Comparison of ENCODE assay signal across 8 cellular contexts in the genomic region with DNA sequence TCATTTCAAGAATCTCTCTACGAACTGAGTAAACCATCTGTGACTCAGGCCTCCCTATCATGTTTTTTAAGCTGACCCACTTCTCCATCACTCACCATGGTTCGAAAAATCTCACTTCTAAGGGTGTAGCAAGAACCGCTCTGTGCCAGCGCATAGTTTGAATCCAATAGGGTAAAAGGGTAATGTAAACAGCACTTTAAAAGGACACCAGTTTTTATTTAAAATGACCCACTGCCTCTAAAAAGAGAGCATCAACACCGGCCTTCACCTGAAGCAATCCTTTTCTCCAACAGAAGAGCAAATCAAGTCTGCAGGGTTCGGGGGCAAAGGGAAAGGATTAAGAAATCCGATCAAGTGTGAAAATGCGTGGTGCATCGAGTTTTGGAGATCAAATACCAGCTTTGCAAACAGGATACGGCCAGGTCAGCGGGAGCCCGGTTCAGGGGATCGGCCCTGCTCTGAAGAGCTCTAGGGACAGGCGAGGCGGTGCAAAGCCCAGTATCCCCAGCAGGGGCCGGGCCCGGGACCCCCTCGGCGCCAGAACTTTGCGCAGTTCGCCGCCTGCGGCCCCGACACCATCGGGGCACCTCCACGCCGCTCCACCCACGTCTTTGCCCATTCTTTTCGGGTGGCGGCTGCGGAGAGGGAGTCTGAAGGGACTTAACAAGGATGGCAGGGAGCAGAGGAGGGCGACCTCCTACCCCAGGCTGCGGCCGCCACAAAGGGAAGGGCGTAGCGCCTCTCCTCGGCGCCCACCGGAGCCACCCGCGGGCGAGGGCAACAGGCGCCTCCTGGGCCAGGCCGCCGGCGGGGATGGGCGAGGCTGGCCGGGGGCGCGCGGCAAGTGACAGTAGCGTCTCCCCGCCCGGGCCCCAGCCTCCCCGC. TPM values are rescaled to one million over a fixed set of nuclear protein-coding genes. Genes with fewer than 3 reads are reported as not detected.
DNase-seq lines count a peak whose midpoint lies in the region; ATAC-seq and TF ChIP-seq lines count a peak whose summit lies in the region.

No MANE protein-coding gene starts in this region.

- H3K27me3 ChIP-seq in foreskin keratinocyte (no peaks in the 10 kb centered on the region), thyroid gland (no peaks in the 10 kb centered on the region)

- no TSS peak for BruUV-seq in OCI-LY7 (replicated peaks; lab: Mats Ljungman, UMichigan)

- H3K4me1 ChIP-seq in OCI-LY7 (ENCODE audit: insufficient read depth, low read length, poor library complexity, severe bottlenecking) (no peaks in the 10 kb centered on the region), foreskin keratinocyte (peaks cover 28% of the 10 kb centered on the region), thyroid gland (peaks cover 3 to 5% of the 10 kb centered on the region in 2 donors)

- H3K36me3 ChIP-seq in OCI-LY7 (ENCODE audit: insufficient read depth, low read length) (no peaks in the 10 kb centered on the region), thyroid gland (no peaks in the 10 kb centered on the region)

- peak overlapping the region; percentile 95 for H2AFZ ChIP-seq in OCI-LY7 (ENCODE audit: low read length)

- peak; percentile 37 for ATAC-seq in GM18868 (IDR thresholded peaks at IDR 0.05; ENCODE audit: unreplicated experiment)
- ATAC-seq in HG03066 (IDR thresholded peaks at IDR 0.05; ENCODE audit: low read depth, unreplicated experiment), result peak; percentile 44
- ATAC-seq in foreskin keratinocyte, result peak; percentile 31

- H3K4me3 Mint-ChIP-seq in neural crest cell, result peak overlapping the region; percentile 91

- peak overlapping the region; percentile 32 for H3K27ac Mint-ChIP-seq in neural crest cell (ENCODE audit: unreplicated experiment)

- TF ChIP-seq POLR2A in thyroid gland (IDR thresholded peaks at IDR 0.05), result no peak

- 3 to 7% methylated on average over 14 to 49 of the region's 55 CpGs for whole genome bisulfite sequencing in thyroid gland, 2 donors

- H3K4me2 ChIP-seq in OCI-LY7 (ENCODE audit: low read length), result peak overlapping the region; percentile 80

- H3K4me3 ChIP-seq in OCI-LY7 (ENCODE audit: low read depth, low read length, poor library complexity, severe bottlenecking), result peak overlapping the region; percentile 74
- H3K4me3 ChIP-seq in thyroid gland (replicated peaks in 1 of 3), result peak overlapping the region; percentile 51 to 92 (median 69)

- no peaks in the 10 kb centered on the region for H3K9me2 ChIP-seq in OCI-LY7 (ENCODE audit: insufficient read depth, low read length)

- POLR2A ChIA-PET in OCI-LY7 (lab: Charles Lee), result interaction anchor here (0.5 to 0.6 kb wide), 2 partner anchors 63 to 208 kb away, joined by 3 read pairs; partner anchors contain the start of gene MEIG1

- H3K36me3 Mint-ChIP-seq in neural crest cell (ENCODE audit: low read depth), result peaks cover 3% of the 10 kb centered on the region

- TF ChIP-seq CTCF in AG09319 (IDR thresholded peaks at IDR 0.05; ENCODE audit: low read depth, low read length) (peak; percentile 61), OCI-LY7 (conservative IDR thresholded peaks at IDR 0.05; ENCODE audit: low read length) (peak; percentile 30), foreskin keratinocyte (conservative IDR thresholded peaks at IDR 0.05) (peak; percentile 43), neural crest cell (conservative IDR thresholded peaks at IDR 0.05) (peak; percentile 70), thyroid gland (IDR thresholded peaks at IDR 0.05) (peak in 5 of 6 experiments; percentile 19 to 47 (median 28))

- no peak for DNase-seq in AG09319 (ENCODE audit: extremely low read depth, low read depth)
- peak; percentile 44 for DNase-seq in OCI-LY7 (ENCODE audit: low spot score)
- DNase-seq in activated effector memory CD4-positive, alpha-beta T cell treated with anti-CD3 and anti-CD28 coated beads, Interleukin-2, amount 50 U/mL, for 16 hours, result peak; percentile 80
- peak in 1 of 2 donors; percentile 34 for DNase-seq in foreskin keratinocyte
- DNase-seq in neural crest cell (ENCODE audit: low read depth, low spot score), result peak; percentile 68
- DNase-seq in thyroid gland, result peak; percentile 49 to 60

- no peaks in the 10 kb centered on the region for H3K27me3 Mint-ChIP-seq in neural crest cell (ENCODE audit: low read depth)

- H3K4me1 Mint-ChIP-seq in neural crest cell, result peaks cover 40% of the 10 kb centered on the region

- no peaks in the 10 kb centered on the region for H3K9me3 Mint-ChIP-seq in neural crest cell

- no peak overlapping the region for H3K27ac ChIP-seq in OCI-LY7 (ENCODE audit: low read depth, low read length, poor library complexity, severe bottlenecking)
- H3K27ac ChIP-seq in foreskin keratinocyte, result peak overlapping the region; percentile 66
- H3K27ac ChIP-seq in thyroid gland, result peak overlapping the region; percentile 48 to 82 (median 74)

- no peaks in the 10 kb centered on the region for H3K79me2 ChIP-seq in OCI-LY7 (ENCODE audit: insufficient read depth, low read depth, low read length)

- intact Hi-C loops in OCI-LY7 (cut with micrococcal nuclease; ENCODE audit: unreplicated experiment), result loop anchor here (5.0 kb wide), 1 partner anchor 80 kb away; the partner anchor contains the start of gene ACBD7
- intact Hi-C loops in thyroid gland (cut with DNase I), result no loop called here

- no peaks in the 10 kb centered on the region for H4K20me1 ChIP-seq in OCI-LY7 (ENCODE audit: insufficient read depth, low read length)

- no peaks in the 10 kb centered on the region for H3K9me3 ChIP-seq in OCI-LY7 (ENCODE audit: low read length)
- H3K9me3 ChIP-seq in thyroid gland, result no peaks in the 10 kb centered on the region

- CTCF ChIA-PET in OCI-LY7 (lab: Charles Lee; ENCODE audit: unreplicated experiment), result interaction anchor here (0.6 kb wide), 1 partner anchor 55 kb away, joined by 3 read pairs; no protein-coding TSS in a partner anchor

RNA-seq across cellular contexts. Expression of gene NMT2, which starts 0.8 kb away (rescaled TPM):
- total RNA-seq in OCI-LY7 (2014; rRNA removed; shearing (Covaris generic)), result 0.10 and 0.82 TPM in 2 replicates
- total RNA-seq in OCI-LY7 (2022), result 0.72 and 1.0 TPM in 2 replicates
- 14.5 and 16.5 TPM in 2 replicates for total RNA-seq in foreskin keratinocyte
- polyA plus RNA-seq in foreskin keratinocyte, result 9.2 and 10.4 TPM in 2 replicates
- total RNA-seq in neural crest cell, result 24.4 and 27.7 TPM in 2 replicates
- 10 to 100 TPM in 3 of 4 donors, 1 to 10 TPM in 1; 7.1 to 16.3 (median 11.7) TPM for total RNA-seq in thyroid gland
